9 cellular contexts compared by ENCODE assay signal in genomic region chr7:4189151-4189570, GRCh38.
DNase-seq lines count a peak whose midpoint lies in the region; ATAC-seq, FAIRE-seq and TF ChIP-seq lines count a peak whose summit lies in the region.
"Had no signal": no experiment of that assay in that cellular context is flagged by ENCODE, and none has a peak within 500 bp of the region (broad histone marks: within the 10 kb centered on the region; RNA-seq: fewer than 3 reads in every experiment).

No MANE protein-coding gene starts in this region.

- peaks cover 1% of the 10 kb centered on the region for H3K4me1 Mint-ChIP-seq in activated CD8-positive, alpha-beta T cell treated with anti-CD3 and anti-CD28 coated beads, Interleukin-2, amount 10 ng/mL, durations not matched to agents 7 days and 5 days (ENCODE audit: low read depth)
- no peaks in the 10 kb centered on the region for H3K4me1 Mint-ChIP-seq in activated T-cell treated with anti-CD3 and anti-CD28 coated beads, Interleukin-2, amount 50 U/mL, for 24 hours (ENCODE audit: low read depth)

- H3K4me3 Mint-ChIP-seq in activated CD8-positive, alpha-beta T cell treated with anti-CD3 and anti-CD28 coated beads, Interleukin-2, amount 10 ng/mL, durations not matched to agents 7 days and 5 days = no peak overlapping the region
- H3K4me3 Mint-ChIP-seq in activated T-cell treated with anti-CD3 and anti-CD28 coated beads, Interleukin-2, amount 50 U/mL, for 24 hours = no peak overlapping the region

- FAIRE-seq in kidney (lab: Jason Lieb, UNC) = no peak
- FAIRE-seq in small intestine (lab: Jason Lieb, UNC) = no peak

- no peaks in the 10 kb centered on the region for H3K9me3 ChIP-seq in breast epithelium
- H3K9me3 ChIP-seq in kidney (ENCODE audit: control insufficient read depth in 1 of 2, low read length in 2 of 2) = no peaks in the 10 kb centered on the region
- no peaks in the 10 kb centered on the region for H3K9me3 ChIP-seq in small intestine (ENCODE audit: control insufficient read depth, low read depth)

- H3K9ac ChIP-seq in kidney (ENCODE audit: low read length in 2 of 2) = no peak overlapping the region

- no peaks in the 10 kb centered on the region for H3K36me3 Mint-ChIP-seq in activated CD8-positive, alpha-beta T cell treated with anti-CD3 and anti-CD28 coated beads, Interleukin-2, amount 10 ng/mL, durations not matched to agents 7 days and 5 days (ENCODE audit: low read depth)
- no peaks in the 10 kb centered on the region for H3K36me3 Mint-ChIP-seq in activated T-cell treated with anti-CD3 and anti-CD28 coated beads, Interleukin-2, amount 50 U/mL, for 24 hours (ENCODE audit: low read depth)

- H3K27me3 Mint-ChIP-seq in activated CD8-positive, alpha-beta T cell treated with anti-CD3 and anti-CD28 coated beads, Interleukin-2, amount 10 ng/mL, durations not matched to agents 7 days and 5 days (ENCODE audit: low read depth) = no peaks in the 10 kb centered on the region
- no peaks in the 10 kb centered on the region for H3K27me3 Mint-ChIP-seq in activated T-cell treated with anti-CD3 and anti-CD28 coated beads, Interleukin-2, amount 50 U/mL, for 24 hours

- intact Hi-C loops in breast epithelium (cut with DNase I; ENCODE audit: low total_unique reads) (no loop called here), kidney (cut with DNase I) (no loop called here)

- H3K27ac Mint-ChIP-seq in activated CD8-positive, alpha-beta T cell treated with anti-CD3 and anti-CD28 coated beads, Interleukin-2, amount 10 ng/mL, durations not matched to agents 7 days and 5 days = no peak overlapping the region
- no peak overlapping the region for H3K27ac Mint-ChIP-seq in activated T-cell treated with anti-CD3 and anti-CD28 coated beads, Interleukin-2, amount 50 U/mL, for 24 hours

- H3K27me3 ChIP-seq in breast epithelium (no peaks in the 10 kb centered on the region), small intestine (ENCODE audit: control insufficient read depth in 2 of 2, insufficient read depth in 2 of 2, low read length in 2 of 2) (no peaks in the 10 kb centered on the region)

- peak; percentile 75 for DNase-seq in NCI-H1105 treated with DMSO at 0.1 percent for 48 hours (lab: John Stamatoyannopoulos, UW)
- peak; percentile 78 to 97 for DNase-seq in breast epithelium (ENCODE audit: low spot score in 2 of 2)
- peak; percentile 92 for DNase-seq in kidney
- DNase-seq in small intestine = peak; percentile 69
- no peak for DNase-seq in GM10266 (ENCODE audit: extremely low spot score)
- no peak for DNase-seq in activated CD8-positive, alpha-beta T cell treated with anti-CD3 and anti-CD28 coated beads, Interleukin-2, amount 10 ng/mL, durations not matched to agents 7 days and 5 days
- no peak for DNase-seq in activated T-cell treated with anti-CD3 and anti-CD28 coated beads, Interleukin-2, amount 50 U/mL, for 24 hours
- DNase-seq: activated T-cell treated with anti-CD3 and anti-CD28 coated beads, Interleukin-2, amount 50 U/mL, for 48 hours had no signal

- H3K27ac ChIP-seq in breast epithelium = peak overlapping the region; percentile 66 to 74
- H3K27ac ChIP-seq in kidney (ENCODE audit: low read depth in 2 of 2, low read length in 2 of 2) = no peak overlapping the region
- H3K27ac ChIP-seq in small intestine (ENCODE audit: low read depth in 1 of 2, low read length in 1 of 2) = no peak overlapping the region

- CTCF ChIA-PET in activated CD8-positive, alpha-beta T cell treated with anti-CD3 and anti-CD28 coated beads, Interleukin-2, amount 10 ng/mL, durations not matched to agents 7 days and 5 days (lab: Charles Lee) = no interaction called here

- WGBS in small intestine, 3 donors = 15 to 38% (median 27%) methylated on average over 12 to 13 of the region's 13 CpGs

- H3K9me3 Mint-ChIP-seq in activated CD8-positive, alpha-beta T cell treated with anti-CD3 and anti-CD28 coated beads, Interleukin-2, amount 10 ng/mL, durations not matched to agents 7 days and 5 days (ENCODE audit: insufficient read depth) = no peaks in the 10 kb centered on the region
- H3K9me3 Mint-ChIP-seq in activated T-cell treated with anti-CD3 and anti-CD28 coated beads, Interleukin-2, amount 50 U/mL, for 24 hours = no peaks in the 10 kb centered on the region

- POLR2A ChIA-PET in activated CD8-positive, alpha-beta T cell treated with anti-CD3 and anti-CD28 coated beads, Interleukin-2, amount 10 ng/mL, durations not matched to agents 7 days and 5 days (lab: Charles Lee) = no interaction called here

- no peak for ATAC-seq in activated CD8-positive, alpha-beta T cell treated with anti-CD3 and anti-CD28 coated beads, Interleukin-2, amount 10 ng/mL, durations not matched to agents 7 days and 5 days
- ATAC-seq in GM18858 (IDR thresholded peaks at IDR 0.05; ENCODE audit: unreplicated experiment) = no peak

- H3K4me3 ChIP-seq in breast epithelium (no peak overlapping the region), kidney (ENCODE audit: low read length in 2 of 2) (peak overlapping the region; percentile 30 to 38), small intestine (ENCODE audit: low read depth in 1 of 2, low read length in 2 of 2) (no peak overlapping the region)

- no peak for TF ChIP-seq CTCF in breast epithelium (IDR thresholded peaks at IDR 0.05)
- no peak for TF ChIP-seq CTCF in kidney (IDR thresholded peaks at IDR 0.05; ENCODE audit: borderline replicate concordance, extremely low read depth, insufficient read depth)
- TF ChIP-seq CTCF in GM10266 (IDR thresholded peaks at IDR 0.05; ENCODE audit: control insufficient read depth, insufficient read depth, low read depth, missing control alignments) = no peak

- H3K36me3 ChIP-seq in breast epithelium (no peaks in the 10 kb centered on the region), kidney (ENCODE audit: control insufficient read depth in 1 of 2, insufficient read depth in 2 of 2, low read length in 2 of 2) (no peaks in the 10 kb centered on the region), small intestine (ENCODE audit: control insufficient read depth in 2 of 2, insufficient read depth in 2 of 2, low read length in 2 of 2) (no peaks in the 10 kb centered on the region)

- TF ChIP-seq POLR2A in breast epithelium (IDR thresholded peaks at IDR 0.05) = no peak

- H3K4me1 ChIP-seq in breast epithelium = no peaks in the 10 kb centered on the region
- H3K4me1 ChIP-seq in kidney (ENCODE audit: control insufficient read depth in 1 of 2, insufficient read depth in 1 of 2, low read depth in 1 of 2, low read length in 2 of 2) = peaks cover 0 to 6% of the 10 kb centered on the region in 2 donors
- H3K4me1 ChIP-seq in small intestine (ENCODE audit: control insufficient read depth in 2 of 2, insufficient read depth in 1 of 2, low read depth in 1 of 2, low read length in 1 of 2) = no peaks in the 10 kb centered on the region

Comparison
In these comparisons a context has a peak if more than half of its experiments do, and no peak if none do; other contexts are left out.
1. DNase-seq: peak in NCI-H1105 treated with DMSO at 0.1 percent for 48 hours (single experiment), breast epithelium (2 of 2), kidney (single experiment) and small intestine (single experiment); none in GM10266 (single experiment), activated CD8-positive, alpha-beta T cell treated with anti-CD3 and anti-CD28 coated beads, Interleukin-2, amount 10 ng/mL, durations not matched to agents 7 days and 5 days (single experiment) and activated T-cell treated with anti-CD3 and anti-CD28 coated beads, Interleukin-2, amount 50 U/mL, for 24 hours (single experiment).
2. H3K27ac ChIP-seq: peak in breast epithelium (2 of 2); none in kidney (0 of 2) and small intestine (0 of 2).
3. H3K4me3 ChIP-seq: peak in kidney (2 of 2); none in breast epithelium (0 of 3) and small intestine (0 of 2).